19 cellular contexts compared by ENCODE assay signal in genomic region chr7:85525661-85526060, GRCh38.
DNase-seq lines count a peak whose midpoint lies in the region; ATAC-seq, FAIRE-seq and TF ChIP-seq lines count a peak whose summit lies in the region.
"Had no signal": no experiment of that assay in that cellular context is flagged by ENCODE, and none has a peak within 500 bp of the region (broad histone marks: within the 10 kb centered on the region; RNA-seq: fewer than 3 reads in every experiment).

No MANE protein-coding gene starts in this region.

- H4K20me1 ChIP-seq in smooth muscle cell (ENCODE audit: low read depth): no peaks in the 10 kb centered on the region

- no peak for TF ChIP-seq POLR2A in testis (IDR thresholded peaks at IDR 0.05)

- no peak overlapping the region for H3K9ac ChIP-seq in smooth muscle cell (ENCODE audit: low read depth)

- H3K27ac ChIP-seq in smooth muscle cell (ENCODE audit: low read depth) (no peak overlapping the region), testis (no peak overlapping the region)
- H3K27ac ChIP-seq: C4-2B had no signal

- H3K27me3 ChIP-seq in smooth muscle cell (ENCODE audit: low read depth) (no peaks in the 10 kb centered on the region), testis (no peaks in the 10 kb centered on the region)

- no peaks in the 10 kb centered on the region for H3K79me2 ChIP-seq in smooth muscle cell (ENCODE audit: low read depth)

- H3K27me3 Mint-ChIP-seq in natural killer cell treated with Interleukin-12 subunit alpha and Interleukin-12 subunit beta and Interleukin-15 and Interleukin-18, amount 100 ng/mL, for 72 hours: no peaks in the 10 kb centered on the region
- H3K27me3 Mint-ChIP-seq: CD4-positive, CD25-positive, alpha-beta regulatory T cell; CD8-positive, alpha-beta memory T cell had no signal

- intact Hi-C loops in testis (cut with DNase I; ENCODE audit: low total_unique reads): no loop called here

- peak; percentile 45 for FAIRE-seq in endometrium (lab: Jason Lieb, UNC)
- FAIRE-seq: D721Med, GM12891, GM18507, H54 had no signal

- no peak overlapping the region for H3K27ac Mint-ChIP-seq in natural killer cell treated with Interleukin-12 subunit alpha and Interleukin-12 subunit beta and Interleukin-15 and Interleukin-18, amount 100 ng/mL, for 72 hours
- H3K27ac Mint-ChIP-seq: CD4-positive, CD25-positive, alpha-beta regulatory T cell; CD8-positive, alpha-beta memory T cell had no signal

- peaks cover 3% of the 10 kb centered on the region for H3F3A ChIP-seq in smooth muscle cell (ENCODE audit: low read depth)

- DNase-seq in EH (ENCODE audit: low read depth) (peak; percentile 43), HCEC 1CT (peak; percentile 75), smooth muscle cell (lab: John Stamatoyannopoulos, UW; ENCODE audit: unreplicated experiment) (no peak), NCI-H2107 (lab: John Stamatoyannopoulos, UW) (no peak), testis (no peak)
- DNase-seq in natural killer cell treated with Interleukin-12 subunit alpha and Interleukin-12 subunit beta and Interleukin-15 and Interleukin-18, amount 100 ng/mL, for 72 hours (ENCODE audit: low spot score): no peak
- DNase-seq: CD4-positive, CD25-positive, alpha-beta regulatory T cell; CD8-positive, alpha-beta memory T cell; DMS 273 treated with DMSO at 0.1 percent for 48 hours; DMS79; GF-D8; GOT3 had no signal

- ATAC-seq in natural killer cell treated with Interleukin-12 subunit alpha and Interleukin-12 subunit beta and Interleukin-15 and Interleukin-18, amount 100 ng/mL, for 72 hours: no peak

- WGBS in smooth muscle cell (ENCODE audit: low lambda C conversion rate): 96% methylated on average over 1 of the region's 1 CpG
- 56 to 64% methylated on average over 1 of the region's 1 CpG for WGBS in testis, 2 donors

- no peaks in the 10 kb centered on the region for H3K36me3 Mint-ChIP-seq in natural killer cell treated with Interleukin-12 subunit alpha and Interleukin-12 subunit beta and Interleukin-15 and Interleukin-18, amount 100 ng/mL, for 72 hours
- H3K36me3 Mint-ChIP-seq: CD4-positive, CD25-positive, alpha-beta regulatory T cell; CD8-positive, alpha-beta memory T cell had no signal

- H2AFZ ChIP-seq in smooth muscle cell (ENCODE audit: low read depth): peak overlapping the region; percentile 6

- TF ChIP-seq CTCF in smooth muscle cell (IDR thresholded peaks at IDR 0.05; ENCODE audit: borderline replicate concordance, insufficient read depth, poor library complexity, severe bottlenecking): no peak
- no peak for TF ChIP-seq CTCF in testis (IDR thresholded peaks at IDR 0.05)

- H3K4me3 ChIP-seq in smooth muscle cell (no peak overlapping the region), testis (no peak overlapping the region)
- H3K4me3 ChIP-seq: HAP-1 had no signal

- H3K36me3 ChIP-seq in smooth muscle cell (ENCODE audit: low read depth) (no peaks in the 10 kb centered on the region), testis (ENCODE audit: low read depth, missing control alignments) (no peaks in the 10 kb centered on the region)
- H3K36me3 ChIP-seq: HAP-1 had no signal

- no peak overlapping the region for H3K4me2 ChIP-seq in smooth muscle cell

- no peak overlapping the region for H3K4me3 Mint-ChIP-seq in natural killer cell treated with Interleukin-12 subunit alpha and Interleukin-12 subunit beta and Interleukin-15 and Interleukin-18, amount 100 ng/mL, for 72 hours
- H3K4me3 Mint-ChIP-seq: CD4-positive, CD25-positive, alpha-beta regulatory T cell; CD8-positive, alpha-beta memory T cell had no signal

- peaks cover 8% of the 10 kb centered on the region for H3K4me1 ChIP-seq in smooth muscle cell (ENCODE audit: low read depth)
- no peaks in the 10 kb centered on the region for H3K4me1 ChIP-seq in testis

- H3K9me3 ChIP-seq in smooth muscle cell (replicated peaks; ENCODE audit: low read depth) (no peaks in the 10 kb centered on the region), testis (peaks cover 3% of the 10 kb centered on the region)
- H3K9me3 ChIP-seq: HAP-1 had no signal

- no peaks in the 10 kb centered on the region for H3K4me1 Mint-ChIP-seq in natural killer cell treated with Interleukin-12 subunit alpha and Interleukin-12 subunit beta and Interleukin-15 and Interleukin-18, amount 100 ng/mL, for 72 hours (ENCODE audit: low read depth in 2 of 2)
- H3K4me1 Mint-ChIP-seq: CD4-positive, CD25-positive, alpha-beta regulatory T cell; CD8-positive, alpha-beta memory T cell had no signal

- peaks cover 7% of the 10 kb centered on the region for H3K9me3 Mint-ChIP-seq in natural killer cell treated with Interleukin-12 subunit alpha and Interleukin-12 subunit beta and Interleukin-15 and Interleukin-18, amount 100 ng/mL, for 72 hours

Comparison
In these comparisons a context has a peak if more than half of its experiments do, and no peak if none do; other contexts are left out.
1. DNase-seq: peak in EH (single experiment) and HCEC 1CT (single experiment); none in smooth muscle cell (single experiment), NCI-H2107 (single experiment), testis (single experiment) and natural killer cell treated with Interleukin-12 subunit alpha and Interleukin-12 subunit beta and Interleukin-15 and Interleukin-18, amount 100 ng/mL, for 72 hours (single experiment).